ENCODE assay signal across 22 cellular contexts in the genomic region with DNA sequence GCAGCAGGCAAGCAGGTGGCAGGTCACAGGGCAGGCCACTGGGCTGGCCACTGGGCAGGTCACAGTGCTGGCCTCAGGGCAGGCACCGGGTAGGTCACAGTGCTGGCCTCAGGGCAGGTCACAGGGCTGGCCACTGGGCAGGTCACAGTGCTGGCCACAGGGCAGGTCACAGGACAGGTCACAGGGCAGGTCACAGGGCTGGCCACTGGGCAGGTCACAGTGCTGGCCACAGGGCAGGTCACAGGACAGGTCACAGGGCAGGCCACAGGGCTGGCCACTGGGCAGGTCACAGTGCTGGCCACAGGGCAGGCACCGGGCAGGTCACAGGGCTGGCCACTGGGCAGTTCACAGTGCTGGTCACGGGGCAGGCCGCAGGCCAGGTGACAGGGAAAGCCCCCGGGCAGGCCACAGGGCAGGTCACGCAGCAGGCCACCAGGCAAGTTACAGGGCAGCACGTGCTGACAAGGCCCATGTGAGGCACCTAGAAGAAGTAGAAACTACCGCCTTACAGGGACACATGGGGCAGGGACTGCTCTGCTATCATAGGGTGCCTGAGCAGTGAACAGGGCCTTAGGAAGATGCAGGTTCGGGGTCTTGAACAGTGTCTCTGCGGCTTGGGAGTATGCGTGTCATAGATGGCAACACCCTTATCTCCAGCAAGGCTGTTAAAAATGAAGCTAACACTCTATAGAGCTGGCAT. TPM values are rescaled to one million over a fixed set of nuclear protein-coding genes. Genes with fewer than 3 reads are reported as not detected.
DNase-seq lines count a peak whose midpoint lies in the region; ATAC-seq, FAIRE-seq and TF ChIP-seq lines count a peak whose summit lies in the region.
"Had no signal": no experiment of that assay in that cellular context is flagged by ENCODE, and none has a peak within 500 bp of the region (broad histone marks: within the 10 kb centered on the region; RNA-seq: fewer than 3 reads in every experiment).

No MANE protein-coding gene starts in this region.

- no peaks in the 10 kb centered on the region for H3K4me1 ChIP-seq in Panc1 (ENCODE audit: control insufficient read depth, insufficient read depth, low read length)
- H3K4me1 ChIP-seq: BE2C, Caco-2, HAP-1 had no signal

- no peaks in the 10 kb centered on the region for H3K9me3 Mint-ChIP-seq in type B pancreatic cell
- H3K9me3 Mint-ChIP-seq: CD4-positive, alpha-beta T cell had no signal

- CTCF ChIA-PET in Panc1 (lab: Charles Lee), result no interaction called here

- no peak overlapping the region for H3K4me3 Mint-ChIP-seq in type B pancreatic cell
- H3K4me3 Mint-ChIP-seq: CD4-positive, alpha-beta T cell had no signal

- in situ Hi-C loops in Panc1 (cut with HindIII; ENCODE audit: low pct_unique_long_range_greater_than_20kb, low sequenced_read_pairs), result no loop called here

- no peak overlapping the region for H3K27ac Mint-ChIP-seq in type B pancreatic cell
- H3K27ac Mint-ChIP-seq: CD4-positive, alpha-beta T cell had no signal

- H3K9me3 ChIP-seq in Panc1 (ENCODE audit: control insufficient read depth, insufficient read depth, low read depth, low read length), result no peaks in the 10 kb centered on the region
- H3K9me3 ChIP-seq: BE2C, Caco-2, HAP-1 had no signal

- no peak for TF ChIP-seq CTCF in Panc1 (IDR thresholded peaks at IDR 0.05)
- no peak for TF ChIP-seq CTCF in type B pancreatic cell (conservative IDR thresholded peaks at IDR 0.05)

- intact Hi-C loops in Panc1 (cut with micrococcal nuclease; ENCODE audit: unreplicated experiment), result no loop called here

- peaks cover 22% of the 10 kb centered on the region for H3K27me3 ChIP-seq in Panc1 (ENCODE audit: control insufficient read depth, insufficient read depth, low read length)
- H3K27me3 ChIP-seq: BE2C had no signal

- peak; percentile 55 for FAIRE-seq in HTR-8/SVneo (lab: Jason Lieb, UNC)
- FAIRE-seq: A204.1, D721Med, GM12892, GM18507, HepG2 had no signal

- POLR2A ChIA-PET in Panc1 (lab: Charles Lee), result no interaction called here

- no TSS peak for BruUV-seq in Panc1 (replicated peaks; lab: Mats Ljungman, UMichigan)

- no peak for DNase-seq in HTR-8/SVneo (ENCODE audit: insufficient read length, low spot score)
- DNase-seq in Panc1 (ENCODE audit: low read depth, low spot score), result no peak
- DNase-seq in islet precursor cell, result peak; percentile 42
- DNase-seq in type B pancreatic cell (ENCODE audit: extremely low spot score, unreplicated experiment), result peak; percentile 66
- DNase-seq in DMS53 treated with DMSO at 0.1 percent for 48 hours (lab: John Stamatoyannopoulos, UW; ENCODE audit: unreplicated experiment), result no peak
- DNase-seq: ACHN; BE2C; C1 segment of cervical spinal cord; Caco-2; CD4-positive, alpha-beta T cell; DMS79; GDM1; KBM-7 had no signal

- no peaks in the 10 kb centered on the region for H3K36me3 Mint-ChIP-seq in type B pancreatic cell

- H3K4me1 Mint-ChIP-seq in type B pancreatic cell (ENCODE audit: unreplicated experiment), result no peaks in the 10 kb centered on the region

- ATAC-seq in Panc1 (0 out of 2 replicates have a peak, but pooled peaks have one; percentile 36), GM19397 (IDR thresholded peaks at IDR 0.05; ENCODE audit: unreplicated experiment) (no peak), HG03095 (IDR thresholded peaks at IDR 0.05; ENCODE audit: unreplicated experiment) (no peak)
- ATAC-seq: HepG2 had no signal

- H3K27me3 Mint-ChIP-seq in type B pancreatic cell, result peaks cover 43% of the 10 kb centered on the region

- H3K27ac ChIP-seq in Panc1 (ENCODE audit: low read length), result no peak overlapping the region

- no peaks in the 10 kb centered on the region for H3K36me3 ChIP-seq in Panc1 (ENCODE audit: control insufficient read depth, insufficient read depth, low read length)
- H3K36me3 ChIP-seq: BE2C, HAP-1 had no signal

- H3K4me3 ChIP-seq in Panc1 (ENCODE audit: low read depth in 2 of 2, low read length in 2 of 2), result no peak overlapping the region
- H3K4me3 ChIP-seq: HAP-1 had no signal

RNA-seq across cellular contexts. Expression of gene MED10, which starts 18.6 kb away (rescaled TPM):
- 34.0 TPM for total RNA-seq in Panc1 (2021; ENCODE audit: unreplicated experiment)
- polyA plus RNA-seq in Panc1 (2012; ENCODE audit: insufficient read length), result 48.9 TPM
- total RNA-seq in type B pancreatic cell (ENCODE audit: low replicate concordance), result 32.3 and 38.4 TPM in 2 replicates

RNA-seq across cellular contexts. Expression of gene UBE2QL1, which starts 51.7 kb away (rescaled TPM):
- total RNA-seq in Panc1 (2021; ENCODE audit: unreplicated experiment), result not detected
- not detected for polyA plus RNA-seq in Panc1 (2012; ENCODE audit: insufficient read length)
- total RNA-seq in type B pancreatic cell (ENCODE audit: low replicate concordance), result 5.6 and 6.9 TPM in 2 replicates
- total RNA-seq: Caco-2, HepG2 had no signal
- polyA plus RNA-seq: HepG2, IgD-negative memory B cell had no signal

Comparison
In these comparisons a context has a peak if more than half of its experiments do, and no peak if none do; other contexts are left out.
1. DNase-seq: peak in islet precursor cell (single experiment) and type B pancreatic cell (single experiment); none in HTR-8/SVneo (single experiment), Panc1 (single experiment) and DMS53 treated with DMSO at 0.1 percent for 48 hours (single experiment).